35 cellular contexts compared by ENCODE assay signal in genomic region chr16:82967424-82967823, GRCh38.
"Had no signal": no experiment of that assay in that cellular context is flagged by ENCODE, and none has a peak within 500 bp of the region (broad histone marks: within the 10 kb centered on the region; RNA-seq: fewer than 3 reads in every experiment).

No MANE protein-coding gene starts in this region.

- H3K9me3 ChIP-seq: MG63 had no signal

- H3K9ac ChIP-seq: KMS-11 had no signal

- H3K27me3 ChIP-seq: MG63 had no signal

- DNase-seq: Kasumi-1, MG63, MM.1S, MV-4-11, NCI-H1048, NCI-H1092, NCI-H1092 treated with DMSO at 0.1 percent for 48 hours, NCI-H1105, NCI-H1105 treated with DMSO at 0.1 percent for 48 hours, NCI-H1417, NCI-H1417 treated with DMSO at 0.1 percent for 48 hours, NCI-H1436, NCI-H1436 treated with DMSO at 0.1 percent for 48 hours, NCI-H146, NCI-H1694, NCI-H1694 treated with DMSO at 0.1 percent for 48 hours, NCI-H187, NCI-H187 treated with DMSO at 0.1 percent for 48 hours, NCI-H1930, NCI-H2029, NCI-H2029 treated with DMSO at 0.1 percent for 48 hours, NCI-H2081, NCI-H2081 treated with DMSO at 0.1 percent for 48 hours, NCI-H2107, NCI-H2171, NCI-H2171 treated with DMSO at 0.1 percent for 48 hours, NCI-H2227 treated with DMSO at 0.1 percent for 48 hours, NCI-H226, NCI-H345, NCI-H446, NCI-H446 treated with DMSO at 0.1 percent for 48 hours, NCI-H510A, NCI-H510A treated with DMSO at 0.1 percent for 48 hours, NCI-H524 had no signal

- H3K4me2 ChIP-seq: KMS-11 had no signal

- H3K36me3 ChIP-seq: MG63 had no signal

- H3K27ac ChIP-seq: KMS-11 had no signal

- H3K4me3 ChIP-seq: MG63 had no signal
